ENCODE assay signal across 8 cellular contexts in the genomic region with DNA sequence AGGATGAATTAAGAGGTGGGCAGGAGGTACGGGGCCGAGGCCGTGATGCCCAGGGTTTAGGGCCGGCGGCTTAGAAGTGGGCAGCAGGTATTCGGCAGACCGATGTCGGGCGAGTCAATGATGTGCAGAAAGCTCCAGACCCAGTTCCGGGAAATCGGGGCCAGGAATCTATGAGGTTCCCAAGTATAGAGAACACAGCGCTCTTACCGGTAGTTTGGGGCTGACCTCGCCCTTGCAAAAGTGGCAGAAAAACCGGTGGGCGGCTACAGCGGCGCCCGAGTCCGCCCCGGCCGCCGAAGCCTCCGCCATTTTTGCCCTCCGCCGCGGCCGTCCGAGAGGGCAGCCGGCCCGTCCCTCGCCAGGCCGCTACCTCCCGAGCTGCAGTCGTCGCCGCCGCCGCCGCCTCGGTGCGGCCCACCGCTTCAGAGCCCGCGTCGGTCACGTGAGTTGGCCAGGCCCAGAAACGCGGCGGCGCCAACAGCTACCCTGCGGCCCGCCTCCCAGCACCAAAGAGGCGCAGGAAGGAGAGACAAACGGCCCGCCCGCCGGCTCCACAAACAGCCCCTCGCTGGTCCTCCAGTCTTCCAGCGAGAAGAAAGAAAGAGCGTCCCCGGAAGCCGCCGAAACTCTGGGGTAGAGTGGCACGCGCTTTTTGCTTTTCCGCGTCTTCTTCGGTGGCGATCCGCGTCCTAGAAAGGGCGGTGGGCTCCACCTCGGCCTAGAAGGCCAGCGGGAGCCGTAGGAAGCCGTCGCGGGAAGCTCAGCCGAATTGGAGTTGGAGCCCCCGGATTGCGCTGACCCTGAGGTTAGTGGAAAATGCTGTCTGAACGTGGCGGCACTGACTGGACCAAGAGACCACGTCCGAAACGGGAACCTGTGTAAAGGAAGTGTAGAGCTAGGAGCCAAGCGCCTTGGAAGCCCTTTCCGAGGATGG. TPM values are rescaled to one million over a fixed set of nuclear protein-coding genes. Genes with fewer than 3 reads are reported as not detected.
A peak's percentile ranks its signal among the peaks of the same experiment; 100 is the strongest.
DNase-seq lines count a peak whose midpoint lies in the region; ATAC-seq, FAIRE-seq and TF ChIP-seq lines count a peak whose summit lies in the region.

A gene with protein sequence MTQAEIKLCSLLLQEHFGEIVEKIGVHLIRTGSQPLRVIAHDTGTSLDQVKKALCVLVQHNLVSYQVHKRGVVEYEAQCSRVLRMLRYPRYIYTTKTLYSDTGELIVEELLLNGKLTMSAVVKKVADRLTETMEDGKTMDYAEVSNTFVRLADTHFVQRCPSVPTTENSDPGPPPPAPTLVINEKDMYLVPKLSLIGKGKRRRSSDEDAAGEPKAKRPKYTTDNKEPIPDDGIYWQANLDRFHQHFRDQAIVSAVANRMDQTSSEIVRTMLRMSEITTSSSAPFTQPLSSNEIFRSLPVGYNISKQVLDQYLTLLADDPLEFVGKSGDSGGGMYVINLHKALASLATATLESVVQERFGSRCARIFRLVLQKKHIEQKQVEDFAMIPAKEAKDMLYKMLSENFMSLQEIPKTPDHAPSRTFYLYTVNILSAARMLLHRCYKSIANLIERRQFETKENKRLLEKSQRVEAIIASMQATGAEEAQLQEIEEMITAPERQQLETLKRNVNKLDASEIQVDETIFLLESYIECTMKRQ (plus strand): TSS at position 636 of the 934 bp plus-strand sequence. CDS start 1,577 bp downstream, outside the sequence.
A gene (minus strand): TSS at position 531 of the 934 bp plus-strand sequence. CDS start 222 bp downstream, at position 309.

- no peaks in the 10 kb centered on the region for H3K9me2 ChIP-seq in Loucy (replicated peaks; ENCODE audit: low read depth, low read length)

- peaks cover 35% of the 10 kb centered on the region for H3K36me3 Mint-ChIP-seq in activated T-helper 2 cell treated with anti-CD3 and anti-CD28 coated beads, Interferon-gamma antibody, Interleukin-2, Interleukin-4, amounts not matched to agents 10 μg/mL and 5 μg/mL and 100 μg/mL, durations not matched to agents 14 hours and 24 hours and 36 hours (ENCODE audit: low read depth)
- peaks cover 22% of the 10 kb centered on the region for H3K36me3 Mint-ChIP-seq in natural killer cell

- H2AFZ ChIP-seq in Loucy (ENCODE audit: low read length), result peak within 1 kb of the TSS; percentile 94

- peak within 1 kb of the TSS; percentile 89 for H3K4me3 ChIP-seq in Loucy (ENCODE audit: low read length, poor library complexity, severe bottlenecking)

- DNase-seq in EH (ENCODE audit: low read depth) (peak; percentile 94), H54 (ENCODE audit: insufficient read length, low spot score) (peak; percentile 71), fibroblast of peridontal ligament (ENCODE audit: extremely low read depth) (peak; percentile 89), natural killer cell (peak; percentile 74)
- DNase-seq in activated T-helper 2 cell treated with anti-CD3 and anti-CD28 coated beads, Interferon-gamma antibody, Interleukin-2, Interleukin-4, amounts not matched to agents 10 μg/mL and 5 μg/mL and 100 μg/mL, durations not matched to agents 14 hours and 24 hours and 36 hours (ENCODE audit: low spot score), result peak; percentile 86
- DNase-seq in stimulated activated naive CD4-positive, alpha-beta T cell treated with Interleukin-2 at 50 U/mL for 16 hours (lab: John Stamatoyannopoulos, UW), result peak; percentile 84

- H3K4me2 ChIP-seq in Loucy (ENCODE audit: low read depth, low read length, poor library complexity, severe bottlenecking), result peak within 1 kb of the TSS; percentile 82

- H3K27me3 Mint-ChIP-seq in activated T-helper 2 cell treated with anti-CD3 and anti-CD28 coated beads, Interferon-gamma antibody, Interleukin-2, Interleukin-4, amounts not matched to agents 10 μg/mL and 5 μg/mL and 100 μg/mL, durations not matched to agents 14 hours and 24 hours and 36 hours (ENCODE audit: low read depth), result no peaks in the 10 kb centered on the region
- no peaks in the 10 kb centered on the region for H3K27me3 Mint-ChIP-seq in natural killer cell (ENCODE audit: low read depth in 2 of 2)

- H3K9me3 ChIP-seq in Loucy (ENCODE audit: insufficient read depth, low read depth, low read length), result no peaks in the 10 kb centered on the region

- no peak for TF ChIP-seq CTCF in Loucy (conservative IDR thresholded peaks at IDR 0.05; ENCODE audit: low read length)
- TF ChIP-seq CTCF in natural killer cell (IDR thresholded peaks at IDR 0.05), result no peak

- intact Hi-C loops in activated T-helper 2 cell treated with anti-CD3 and anti-CD28 coated beads, Interferon-gamma antibody, Interleukin-2, Interleukin-4, amounts not matched to agents 10 μg/mL and 5 μg/mL and 100 μg/mL, durations not matched to agents 14 hours and 24 hours and 36 hours (cut with micrococcal nuclease), result loop anchor here (1.0 kb wide), 1 partner anchor 35 kb away; a partner anchor contains a TSS
- intact Hi-C loops in natural killer cell (cut with micrococcal nuclease), result no loop called here

- peaks cover 21% of the 10 kb centered on the region; the same call in 1 of the 2 replicates for H3K36me3 ChIP-seq in Loucy (ENCODE audit: insufficient read depth, low read length)

- peak; percentile 83 for TF ChIP-seq POLR2A in H54 (IDR thresholded peaks at IDR 0.05; ENCODE audit: low read depth, low read length)
- peak; percentile 76 for TF ChIP-seq POLR2A in Raji (IDR thresholded peaks at IDR 0.05; ENCODE audit: insufficient read depth, low read depth, low read length)

- H3K79me2 ChIP-seq in Loucy (ENCODE audit: insufficient read depth, low read length), result peaks cover 43% of the 10 kb centered on the region

- peaks cover 34% of the 10 kb centered on the region for H3K4me1 ChIP-seq in Loucy (ENCODE audit: insufficient read depth, low read length, poor library complexity, severe bottlenecking)

- H3K27me3 ChIP-seq in Loucy (ENCODE audit: insufficient read depth, low read length, poor library complexity, severe bottlenecking), result no peaks in the 10 kb centered on the region

- no peaks in the 10 kb centered on the region for H3F3A ChIP-seq in Loucy (ENCODE audit: low read depth)

- FAIRE-seq in H54 (lab: Jason Lieb, UNC), result no peak

- H4K20me1 ChIP-seq in Loucy (ENCODE audit: insufficient read depth, low read length, poor library complexity, severe bottlenecking), result peaks cover 24% of the 10 kb centered on the region

- peaks cover 27% of the 10 kb centered on the region for H3K4me1 Mint-ChIP-seq in activated T-helper 2 cell treated with anti-CD3 and anti-CD28 coated beads, Interferon-gamma antibody, Interleukin-2, Interleukin-4, amounts not matched to agents 10 μg/mL and 5 μg/mL and 100 μg/mL, durations not matched to agents 14 hours and 24 hours and 36 hours (ENCODE audit: low read depth)
- peaks cover 22 to 33% of the 10 kb centered on the region in 2 donors for H3K4me1 Mint-ChIP-seq in natural killer cell

- peak within 1 kb of the TSS; percentile 95 for H3K27ac Mint-ChIP-seq in activated T-helper 2 cell treated with anti-CD3 and anti-CD28 coated beads, Interferon-gamma antibody, Interleukin-2, Interleukin-4, amounts not matched to agents 10 μg/mL and 5 μg/mL and 100 μg/mL, durations not matched to agents 14 hours and 24 hours and 36 hours
- H3K27ac Mint-ChIP-seq in natural killer cell, result peak within 1 kb of the TSS; percentile 95

- peak; percentile 82 to 90 (median 89) for ATAC-seq in natural killer cell

- H3K9ac ChIP-seq in Loucy (ENCODE audit: low read depth, low read length, poor library complexity, severe bottlenecking), result peak within 1 kb of the TSS; percentile 84

- peak within 1 kb of the TSS; percentile 99 for H3K4me3 Mint-ChIP-seq in activated T-helper 2 cell treated with anti-CD3 and anti-CD28 coated beads, Interferon-gamma antibody, Interleukin-2, Interleukin-4, amounts not matched to agents 10 μg/mL and 5 μg/mL and 100 μg/mL, durations not matched to agents 14 hours and 24 hours and 36 hours (ENCODE audit: low read depth)
- peak within 1 kb of the TSS; percentile 97 for H3K4me3 Mint-ChIP-seq in natural killer cell

- H3K9me3 Mint-ChIP-seq in activated T-helper 2 cell treated with anti-CD3 and anti-CD28 coated beads, Interferon-gamma antibody, Interleukin-2, Interleukin-4, amounts not matched to agents 10 μg/mL and 5 μg/mL and 100 μg/mL, durations not matched to agents 14 hours and 24 hours and 36 hours, result no peaks in the 10 kb centered on the region
- H3K9me3 Mint-ChIP-seq in natural killer cell, result no peaks in the 10 kb centered on the region

RNA-seq across cellular contexts. Expression of the first gene that starts in this region (rescaled TPM):
- 31.6 and 33.4 TPM in 2 replicates for total RNA-seq in activated T-helper 2 cell treated with anti-CD3 and anti-CD28 coated beads, Interferon-gamma antibody, Interleukin-2, Interleukin-4, amounts not matched to agents 10 μg/mL and 5 μg/mL and 100 μg/mL, durations not matched to agents 14 hours and 24 hours and 36 hours
- 10 to 100 TPM; 26.4 to 37.2 (median 27.5) TPM for total RNA-seq in natural killer cell

RNA-seq across cellular contexts. Expression of the second gene that starts in this region (rescaled TPM):
- 15.5 TPM in 2 replicates for total RNA-seq in activated T-helper 2 cell treated with anti-CD3 and anti-CD28 coated beads, Interferon-gamma antibody, Interleukin-2, Interleukin-4, amounts not matched to agents 10 μg/mL and 5 μg/mL and 100 μg/mL, durations not matched to agents 14 hours and 24 hours and 36 hours
- total RNA-seq in natural killer cell, result 10 to 100 TPM; 26.7 to 31.8 (median 30.8) TPM

Comparison
In these comparisons a context has a peak if more than half of its experiments do, and no peak if none do; other contexts are left out.
1. Peak in every context shown above with its lines: DNase-seq, ATAC-seq and H3K4me3 ChIP-seq.